In the genomic region with DNA sequence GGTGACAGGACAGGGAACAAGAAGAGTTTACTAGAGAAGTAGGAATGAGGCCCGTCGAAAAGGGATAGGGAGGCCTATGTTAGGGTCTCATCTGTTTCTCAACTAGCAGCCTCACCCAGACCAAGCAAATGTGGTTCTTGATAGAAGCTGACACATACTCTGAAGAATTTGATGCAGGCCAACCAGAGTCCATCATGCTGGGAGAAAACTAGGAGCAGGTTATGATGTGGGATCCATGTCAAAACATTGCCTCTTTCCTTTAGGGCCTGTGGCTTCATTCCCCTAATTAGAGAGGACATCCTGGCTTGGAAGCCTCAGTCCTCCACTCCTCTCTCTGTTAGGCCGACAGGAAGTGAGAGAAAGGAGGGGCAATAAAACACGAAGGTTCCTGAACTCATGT, we compare ENCODE assay signal across 32 cellular contexts.
A peak's percentile ranks its signal among the peaks of the same experiment; 100 is the strongest.
DNase-seq lines count a peak whose midpoint lies in the region; ATAC-seq, FAIRE-seq and TF ChIP-seq lines count a peak whose summit lies in the region.
"Had no signal": no experiment of that assay in that cellular context is flagged by ENCODE, and none has a peak within 500 bp of the region (broad histone marks: within the 10 kb centered on the region; RNA-seq: fewer than 3 reads in every experiment).

No MANE protein-coding gene starts in this region.

- POLR2A ChIA-PET in naive thymus-derived CD8-positive, alpha-beta T cell (lab: Charles Lee) = no interaction called here

- H3K27ac ChIP-seq in pancreas = no peak overlapping the region
- no peak overlapping the region for H3K27ac ChIP-seq in aorta (ENCODE audit: low read depth in 1 of 2, low read length in 2 of 2)
- H3K27ac ChIP-seq: 22Rv1, colonic mucosa, heart right ventricle, KMS-11, neutrophil, spleen, transverse colon had no signal

- ATAC-seq in pancreas = no peak
- ATAC-seq in naive thymus-derived CD8-positive, alpha-beta T cell = no peak
- no peak for ATAC-seq in aorta (ENCODE audit: low FRiP score)
- ATAC-seq: activated CD4-positive, CD25-positive, alpha-beta regulatory T cell treated with anti-CD3 and anti-CD28 coated beads, Interleukin-2, amount 50 U/mL, for 24 hours; activated CD8-positive, alpha-beta T cell treated with anti-CD3 and anti-CD28 coated beads, Interleukin-2, amount 10 ng/mL, durations not matched to agents 7 days and 5 days; stimulated activated naive CD8-positive, alpha-beta T cell treated with anti-CD3 and anti-CD28 coated beads, Interleukin-15, amount 100 ng/mL, for 72 hours had no signal

- H3K27ac Mint-ChIP-seq in naive thymus-derived CD8-positive, alpha-beta T cell = no peak overlapping the region
- H3K27ac Mint-ChIP-seq: activated CD8-positive, alpha-beta T cell treated with anti-CD3 and anti-CD28 coated beads, Interleukin-2, amount 10 ng/mL, durations not matched to agents 7 days and 5 days; activated T-cell treated with anti-CD3 and anti-CD28 coated beads, Interleukin-2, amount 50 U/mL, for 24 hours; CD14-positive monocyte; stimulated activated naive CD8-positive, alpha-beta T cell treated with anti-CD3 and anti-CD28 coated beads, Interleukin-15, amount 100 ng/mL, for 72 hours had no signal

- H3K9me3 ChIP-seq in adipocyte (ENCODE audit: control insufficient read depth, low read length) (no peaks in the 10 kb centered on the region), pancreas (no peaks in the 10 kb centered on the region), aorta (ENCODE audit: control insufficient read depth, low read length) (peaks cover 1% of the 10 kb centered on the region)
- H3K9me3 ChIP-seq: colonic mucosa, heart right ventricle, neutrophil, SK-N-SH, transverse colon had no signal

- H3K27me3 ChIP-seq in adipocyte (replicated peaks; ENCODE audit: control insufficient read depth, insufficient read depth, low read length) (peaks cover 2% of the 10 kb centered on the region), pancreas (no peaks in the 10 kb centered on the region), aorta (ENCODE audit: control insufficient read depth in 1 of 2, insufficient read depth in 2 of 2, low read length in 1 of 2) (no peaks in the 10 kb centered on the region)
- H3K27me3 ChIP-seq: colonic mucosa, neutrophil, transverse colon had no signal

- FAIRE-seq in pancreas (lab: Jason Lieb, UNC) = no peak
- FAIRE-seq: GM12891 had no signal

- no peak overlapping the region for H3K9ac ChIP-seq in adipocyte (ENCODE audit: low read length)
- H3K9ac ChIP-seq: KMS-11, SK-N-SH had no signal

- H3K27me3 Mint-ChIP-seq in naive thymus-derived CD8-positive, alpha-beta T cell = peaks cover 5 to 30% (median 13%) of the 10 kb centered on the region in 5 donors

- H3K9me3 Mint-ChIP-seq in naive thymus-derived CD8-positive, alpha-beta T cell = peaks cover 0 to 2% (median 0%) of the 10 kb centered on the region in 9 donors
- H3K9me3 Mint-ChIP-seq: activated T-cell treated with anti-CD3 and anti-CD28 coated beads, Interleukin-2, amount 50 U/mL, for 24 hours; stimulated activated naive CD8-positive, alpha-beta T cell treated with anti-CD3 and anti-CD28 coated beads, Interleukin-15, amount 100 ng/mL, for 72 hours had no signal

- no peaks in the 10 kb centered on the region for H3K36me3 Mint-ChIP-seq in naive thymus-derived CD8-positive, alpha-beta T cell
- H3K36me3 Mint-ChIP-seq: CD14-positive monocyte had no signal

- H3K4me3 Mint-ChIP-seq in naive thymus-derived CD8-positive, alpha-beta T cell = no peak overlapping the region
- H3K4me3 Mint-ChIP-seq: activated CD8-positive, alpha-beta T cell treated with anti-CD3 and anti-CD28 coated beads, Interleukin-2, amount 10 ng/mL, durations not matched to agents 7 days and 5 days; activated T-cell treated with anti-CD3 and anti-CD28 coated beads, Interleukin-2, amount 50 U/mL, for 24 hours; CD14-positive monocyte; stimulated activated naive CD8-positive, alpha-beta T cell treated with anti-CD3 and anti-CD28 coated beads, Interleukin-15, amount 100 ng/mL, for 72 hours had no signal

- no peaks in the 10 kb centered on the region for H3K4me1 Mint-ChIP-seq in naive thymus-derived CD8-positive, alpha-beta T cell
- H3K4me1 Mint-ChIP-seq: CD14-positive monocyte; stimulated activated naive CD8-positive, alpha-beta T cell treated with anti-CD3 and anti-CD28 coated beads, Interleukin-15, amount 100 ng/mL, for 72 hours had no signal

- no peak for TF ChIP-seq CTCF in pancreas (IDR thresholded peaks at IDR 0.05)

- H3K4me1 ChIP-seq in adipocyte (ENCODE audit: control insufficient read depth, insufficient read depth, low read length) = no peaks in the 10 kb centered on the region
- no peaks in the 10 kb centered on the region for H3K4me1 ChIP-seq in pancreas
- H3K4me1 ChIP-seq in aorta (ENCODE audit: control insufficient read depth in 1 of 2, insufficient read depth in 2 of 2, low read length in 2 of 2) = no peaks in the 10 kb centered on the region
- H3K4me1 ChIP-seq: colonic mucosa, spleen, transverse colon had no signal

- intact Hi-C loops in pancreas (cut with DNase I) = no loop called here
- intact Hi-C loops in aorta (cut with DNase I) = no loop called here

- H3K36me3 ChIP-seq in adipocyte (ENCODE audit: control insufficient read depth, insufficient read depth, low read length, severe bottlenecking) (no peaks in the 10 kb centered on the region), pancreas (no peaks in the 10 kb centered on the region), aorta (ENCODE audit: control insufficient read depth in 1 of 2, insufficient read depth in 2 of 2, low read length in 1 of 2) (no peaks in the 10 kb centered on the region)
- H3K36me3 ChIP-seq: colonic mucosa, neutrophil, spleen, transverse colon had no signal

- WGBS in pancreas, 2 donors = 61 to 63% methylated on average over 4 of the region's 4 CpGs
- 77 to 78% methylated on average over 4 of the region's 4 CpGs for WGBS in aorta, 2 donors

- DNase-seq in A172 (ENCODE audit: low spot score) (peak; percentile 21), GM04504 (ENCODE audit: low read depth) (peak; percentile 71), adipocyte (ENCODE audit: low read depth) (peak; percentile 76), islet precursor cell (peak; percentile 51), pancreas (no peak), NCI-H1105 treated with DMSO at 0.1 percent for 48 hours (lab: John Stamatoyannopoulos, UW) (no peak), aorta (no peak)
- no peak for DNase-seq in naive thymus-derived CD8-positive, alpha-beta T cell
- DNase-seq: activated CD8-positive, alpha-beta T cell treated with anti-CD3 and anti-CD28 coated beads, Interleukin-2, amount 10 ng/mL, durations not matched to agents 7 days and 5 days; activated naive CD4-positive, alpha-beta T cell treated with Interleukin-2 at 50 U/mL for 16 hours; activated T-cell treated with anti-CD3 and anti-CD28 coated beads, Interleukin-2, amount 50 U/mL, for 24 hours; anterior cingulate cortex; colonic mucosa; GF-D8; GOT3; heart right ventricle; NCI-H1092 treated with DMSO at 0.1 percent for 48 hours; NCI-H2081 treated with DMSO at 0.1 percent for 48 hours; NCI-H510A; RPMI8226; SK-N-SH; spleen; stimulated activated CD4-positive, alpha-beta T cell treated with anti-CD3 and anti-CD28 coated beads, Interleukin-4, amount 100 ng/mL, for 4 hours; stimulated activated naive CD8-positive, alpha-beta T cell treated with anti-CD3 and anti-CD28 coated beads, Interleukin-15, amount 100 ng/mL, for 72 hours; T1000; transverse colon had no signal

- H3K4me3 ChIP-seq in adipocyte (ENCODE audit: low read length) (no peak overlapping the region), pancreas (no peak overlapping the region), aorta (ENCODE audit: low read length in 2 of 2) (no peak overlapping the region)
- H3K4me3 ChIP-seq: colonic mucosa, heart right ventricle, spleen, transverse colon had no signal

Comparison
In these comparisons a context has a peak if more than half of its experiments do, and no peak if none do; other contexts are left out.
1. DNase-seq: peak in A172 (single experiment), GM04504 (single experiment), adipocyte (single experiment) and islet precursor cell (single experiment); none in pancreas (0 of 6), NCI-H1105 treated with DMSO at 0.1 percent for 48 hours (single experiment), naive thymus-derived CD8-positive, alpha-beta T cell (0 of 10) and aorta (0 of 2).